19 cellular contexts compared by ENCODE assay signal in genomic region chr4:48796191-48796926, GRCh38. TPM values are rescaled to one million over a fixed set of nuclear protein-coding genes. Genes with fewer than 3 reads are reported as not detected.
DNase-seq lines count a peak whose midpoint lies in the region; ATAC-seq, FAIRE-seq and TF ChIP-seq lines count a peak whose summit lies in the region.
"Had no signal": no experiment of that assay in that cellular context is flagged by ENCODE, and none has a peak within 500 bp of the region (broad histone marks: within the 10 kb centered on the region; RNA-seq: fewer than 3 reads in every experiment).

No MANE protein-coding gene starts in this region.

- no peaks in the 10 kb centered on the region for H3K79me2 ChIP-seq in K562 (ENCODE audit: control insufficient read depth, insufficient read depth, low read length)

- CTCF ChIA-PET in K562 (lab: Yijun Ruan, JAX; ENCODE audit: low intra/inter-chr PET ratio) = no interaction called here

- no peaks in the 10 kb centered on the region for H3K79me1 ChIP-seq in neuronal stem cell (ENCODE audit: low read depth, low read length)

- in situ Hi-C loops in K562 (cut with MboI) = no loop called here

- DNase-seq in NOMO-1 treated with DMSO at 0.1 percent for 48 hours (lab: John Stamatoyannopoulos, UW; ENCODE audit: unreplicated experiment) = peak; percentile 40
- no peak for DNase-seq in NOMO-1 treated with dmso at 0.1 percent for 144 hours (lab: John Stamatoyannopoulos, UW; ENCODE audit: unreplicated experiment)
- DNase-seq in K562 (ENCODE audit: extremely low read depth in 1 of 4, low spot score in 3 of 4) = no peak
- no peak for DNase-seq in nephron progenitor cell
- no peak for DNase-seq in activated CD8-positive, alpha-beta memory T cell treated with anti-CD3 and anti-CD28 coated beads for 24 hours
- no peak for DNase-seq in neuronal stem cell (ENCODE audit: low spot score)
- DNase-seq in small intestine = no peak
- DNase-seq: 8988T; AML-193; Caco-2; CD8-positive, alpha-beta memory T cell; DMS53; GF-D8; HCEC 1CT; HFFc6 had no signal

- H3K4ac ChIP-seq in neuronal stem cell (ENCODE audit: low read length) = no peak overlapping the region

- TF ChIP-seq CTCF in K562 (IDR thresholded peaks at IDR 0.05 in 2 of 3, conservative IDR thresholded peaks at IDR 0.05 in 1 of 3; ENCODE audit: insufficient read depth in 2 of 3, low read depth in 1 of 3, low read length in 3 of 3) (no peak), nephron progenitor cell (IDR thresholded peaks at IDR 0.05) (no peak)

- H3K36me3 ChIP-seq in K562 (ENCODE audit: control insufficient read depth, insufficient read depth, low read length) = no peaks in the 10 kb centered on the region
- no peaks in the 10 kb centered on the region for H3K36me3 ChIP-seq in neuronal stem cell (replicated peaks in 1 of 2; ENCODE audit: control insufficient read depth in 2 of 2, insufficient read depth in 2 of 2, low read length in 2 of 2)
- no peaks in the 10 kb centered on the region for H3K36me3 ChIP-seq in small intestine (ENCODE audit: control insufficient read depth in 2 of 2, insufficient read depth in 2 of 2, low read length in 2 of 2)
- H3K36me3 ChIP-seq: BLaER1 had no signal

- no peak overlapping the region for H2BK12ac ChIP-seq in neuronal stem cell (ENCODE audit: low read length)

- H3K14ac ChIP-seq in neuronal stem cell (ENCODE audit: low read length) = no peak overlapping the region

- no peak overlapping the region for H3K23ac ChIP-seq in neuronal stem cell (ENCODE audit: low read depth, low read length, poor library complexity)

- H2BK15ac ChIP-seq in neuronal stem cell (ENCODE audit: low read length) = no peak overlapping the region

- no peak overlapping the region for H4K91ac ChIP-seq in neuronal stem cell (ENCODE audit: low read depth, low read length, poor library complexity)

- no peaks in the 10 kb centered on the region for H3K9me1 ChIP-seq in K562 (ENCODE audit: control insufficient read depth, insufficient read depth, low read length)

- WGBS in K562 (ENCODE audit: insufficient coverage, low coverage, missing lambda C conversion rate) = 38% methylated on average over 2 of the region's 2 CpGs
- WGBS in neuronal stem cell (ENCODE audit: extremely low coverage in 2 of 2, insufficient read length in 2 of 2, insufficient replicate concordance in 1 of 2), 2 donors = no CpG with 5 or more reads among the region's 2 CpGs
- WGBS in small intestine, 3 donors = 79 to 85% (median 84%) methylated on average over 2 of the region's 2 CpGs

- no peak overlapping the region for H4K8ac ChIP-seq in neuronal stem cell (ENCODE audit: low read depth, low read length)

- intact Hi-C loops in K562 (cut with micrococcal nuclease) = no loop called here

- TF ChIP-seq POLR2A in K562 (conservative IDR thresholded peaks at IDR 0.05) = no peak

- ATAC-seq in K562 = no peak
- ATAC-seq in GM21526 (IDR thresholded peaks at IDR 0.05; ENCODE audit: low FRiP score, unreplicated experiment) = no peak

- no peaks in the 10 kb centered on the region for H4K20me1 ChIP-seq in K562 (replicated peaks; ENCODE audit: control insufficient read depth, insufficient read depth, low read length)
- H4K20me1 ChIP-seq: BLaER1 had no signal

- no peak for TF ChIP-seq RAD21 in K562 (CRISPR knock-in tag; conservative IDR thresholded peaks at IDR 0.05 in 1 of 2, IDR thresholded peaks at IDR 0.05 in 1 of 2)

- TF ChIP-seq EP300 in K562 (IDR thresholded peaks at IDR 0.05; ENCODE audit: low read length) = no peak

- no peak overlapping the region for H3K4me2 ChIP-seq in K562 (ENCODE audit: insufficient read depth, low read length)
- H3K4me2 ChIP-seq in neuronal stem cell (ENCODE audit: insufficient read depth, low read length, poor library complexity, severe bottlenecking) = no peak overlapping the region
- H3K4me2 ChIP-seq: BLaER1 had no signal

- H3K27me3 ChIP-seq in K562 (ENCODE audit: control insufficient read depth in 2 of 2, insufficient read depth in 2 of 2, low read length in 2 of 2) (no peaks in the 10 kb centered on the region), neuronal stem cell (ENCODE audit: control insufficient read depth in 3 of 3, insufficient read depth in 3 of 3, low read depth in 1 of 3, low read length in 3 of 3) (no peaks in the 10 kb centered on the region), small intestine (ENCODE audit: control insufficient read depth in 2 of 2, insufficient read depth in 2 of 2, low read length in 2 of 2) (no peaks in the 10 kb centered on the region)
- H3K27me3 ChIP-seq: BLaER1 had no signal

- H3K4me3 Mint-ChIP-seq in nephron progenitor cell = no peak overlapping the region
- H3K4me3 Mint-ChIP-seq: CD8-positive, alpha-beta memory T cell; HFFc6 had no signal

- H2AFZ ChIP-seq in K562 (ENCODE audit: low read depth, low read length) (no peak overlapping the region), neuronal stem cell (ENCODE audit: low read length) (no peak overlapping the region)

- no peak overlapping the region for H3K27ac ChIP-seq in K562 (ENCODE audit: extremely low read depth, low read depth, low read length)
- no peak overlapping the region for H3K27ac ChIP-seq in neuronal stem cell (replicated peaks; ENCODE audit: low read length)
- no peak overlapping the region for H3K27ac ChIP-seq in small intestine (ENCODE audit: low read depth in 1 of 2, low read length in 1 of 2)
- H3K27ac ChIP-seq: BLaER1 had no signal

- FAIRE-seq in K562 (lab: Jason Lieb, UNC) = no peak
- FAIRE-seq in small intestine (lab: Jason Lieb, UNC) = no peak
- FAIRE-seq: GM18507, H1 had no signal

- no peak overlapping the region for H3K18ac ChIP-seq in neuronal stem cell (ENCODE audit: low read length)

- H3K4me1 Mint-ChIP-seq in nephron progenitor cell = peaks cover 33% of the 10 kb centered on the region
- H3K4me1 Mint-ChIP-seq: CD8-positive, alpha-beta memory T cell had no signal

- H2BK5ac ChIP-seq in neuronal stem cell (ENCODE audit: low read length) = no peak overlapping the region

- H2BK120ac ChIP-seq in neuronal stem cell (ENCODE audit: low read depth, low read length) = no peak overlapping the region

- peak overlapping the region; percentile 11 for H3K27ac Mint-ChIP-seq in nephron progenitor cell
- H3K27ac Mint-ChIP-seq: CD8-positive, alpha-beta memory T cell; HFFc6 had no signal

- H3K9ac ChIP-seq in K562 (ENCODE audit: insufficient read depth in 1 of 2, low read depth in 2 of 2, low read length in 2 of 2) = no peak overlapping the region
- no peak overlapping the region for H3K9ac ChIP-seq in neuronal stem cell (ENCODE audit: low read depth, low read length, poor library complexity)
- H3K9ac ChIP-seq: BLaER1 had no signal

- H3K27me3 Mint-ChIP-seq in nephron progenitor cell (ENCODE audit: low read depth, poor library complexity) = peaks cover 6% of the 10 kb centered on the region

- H3K36me3 Mint-ChIP-seq in nephron progenitor cell (ENCODE audit: low read depth) = no peaks in the 10 kb centered on the region
- H3K36me3 Mint-ChIP-seq: CD8-positive, alpha-beta memory T cell had no signal

- no peaks in the 10 kb centered on the region for H3K9me3 Mint-ChIP-seq in nephron progenitor cell
- H3K9me3 Mint-ChIP-seq: CD8-positive, alpha-beta memory T cell; HFFc6 had no signal

- POLR2A ChIA-PET in K562 (lab: Yijun Ruan, JAX) = interaction anchor here (0.7 kb wide), 1 partner anchor 17 kb away, joined by 3 read pairs; no protein-coding TSS in a partner anchor

- H3K9me3 ChIP-seq in K562 (replicated peaks; ENCODE audit: control insufficient read depth, insufficient read depth, low read depth, low read length) (no peaks in the 10 kb centered on the region), neuronal stem cell (replicated peaks in 1 of 2; ENCODE audit: control insufficient read depth in 2 of 2, insufficient read depth in 1 of 2, low read depth in 1 of 2, low read length in 2 of 2) (no peaks in the 10 kb centered on the region), small intestine (ENCODE audit: control insufficient read depth, low read depth) (no peaks in the 10 kb centered on the region)
- H3K9me3 ChIP-seq: BLaER1, Caco-2 had no signal

- H3K4me1 ChIP-seq in K562 (replicated peaks in 1 of 2; ENCODE audit: control insufficient read depth in 2 of 2, insufficient read depth in 2 of 2, low read length in 2 of 2) (no peaks in the 10 kb centered on the region), neuronal stem cell (ENCODE audit: control insufficient read depth in 2 of 2, insufficient read depth in 1 of 2, low read depth in 1 of 2, low read length in 2 of 2) (no peaks in the 10 kb centered on the region), small intestine (ENCODE audit: control insufficient read depth in 2 of 2, insufficient read depth in 1 of 2, low read depth in 1 of 2, low read length in 1 of 2) (no peaks in the 10 kb centered on the region)
- H3K4me1 ChIP-seq: BLaER1, Caco-2 had no signal

- BruUV-seq in K562 (replicated peaks; lab: Mats Ljungman, UMichigan) = no TSS peak

- H3K4me3 ChIP-seq in K562 (no peak overlapping the region), neuronal stem cell (ENCODE audit: low read length in 2 of 2) (no peak overlapping the region), small intestine (ENCODE audit: low read depth in 1 of 2, low read length in 2 of 2) (no peak overlapping the region)
- H3K4me3 ChIP-seq: BLaER1 had no signal

- no peak overlapping the region for H2AK5ac ChIP-seq in neuronal stem cell (ENCODE audit: low read depth, low read length)

RNA-seq across cellular contexts. Expression of gene FRYL, which starts 16.3 kb away (rescaled TPM):
- 54.3 and 216 TPM in 2 replicates for total RNA-seq in K562 (2011; cell fraction: chromatin; rRNA removed; ENCODE audit: low replicate concordance)
- 36.9 and 53.4 TPM in 2 replicates for total RNA-seq in K562 (2011; cell fraction: nucleolus; rRNA removed)
- 66.0 and 97.4 TPM in 2 replicates for total RNA-seq in K562 (2011; cell fraction: nucleoplasm; rRNA removed)
- 15.9 and 31.6 TPM in 2 replicates for total RNA-seq in K562 (2014; rRNA removed)
- total RNA-seq in K562 (2014; rRNA removed; fragmentation: Illumina TruSeq; extraction: Trizol) = 29.3 and 36.9 TPM in 2 replicates
- total RNA-seq in K562 (2015; rRNA removed; fragmentation: Illumina TruSeq; extraction: Trizol) = 31.7 and 34.9 TPM in 2 replicates
- total RNA-seq in K562 (2021) = 24.1 and 25.8 TPM in 2 replicates
- 16.0 and 21.7 TPM in 2 replicates for polyA plus RNA-seq in K562 (2011; rRNA removed)
- 4.9 and 8.5 TPM in 2 replicates for polyA plus RNA-seq in K562 (2011; cell fraction: cytosol; rRNA removed)
- polyA plus RNA-seq in K562 (2011; cell fraction: nucleus; rRNA removed) = 24.7 and 39.0 TPM in 2 replicates
- 10.3 and 14.0 TPM in 2 replicates for polyA plus RNA-seq in K562 (2012)
- polyA plus RNA-seq in K562 (2014; fragmentation: Illumina TruSeq; extraction: Trizol) = 11.4 and 13.2 TPM in 2 replicates
- polyA plus RNA-seq in K562 (2014; fragmentation: Nextera tagmentation; extraction: Ambion mirVana) = 1 to 10 TPM; 7.2 TPM
- polyA plus RNA-seq in K562 (2014; rRNA removed) = 9.3 and 11.5 TPM in 2 replicates
- 96.4 and 106 TPM in 2 replicates for polyA minus RNA-seq in K562 (2011; rRNA and poly(A)+ RNA removed)
- 18.9 and 26.7 TPM in 2 replicates for polyA minus RNA-seq in K562 (2011; cell fraction: cytosol; rRNA and poly(A)+ RNA removed)
- 125 and 183 TPM in 2 replicates for polyA minus RNA-seq in K562 (2011; cell fraction: nucleus; rRNA and poly(A)+ RNA removed)
- polyA plus RNA-seq in neuronal stem cell (2013, experiment 1 of 2) = 12.6 TPM
- polyA plus RNA-seq in neuronal stem cell (2013, experiment 2 of 2) = 13.6 TPM
- 10 to 100 TPM; 17.0 to 24.6 (median 18.1) TPM for polyA plus RNA-seq in small intestine

RNA-seq across cellular contexts. Expression of gene OCIAD1, which starts 34.5 kb away (rescaled TPM):
- 114 and 265 TPM in 2 replicates for total RNA-seq in K562 (2011; cell fraction: chromatin; rRNA removed; ENCODE audit: low replicate concordance)
- total RNA-seq in K562 (2011; cell fraction: nucleolus; rRNA removed) = 122 and 132 TPM in 2 replicates
- 169 and 184 TPM in 2 replicates for total RNA-seq in K562 (2011; cell fraction: nucleoplasm; rRNA removed)
- total RNA-seq in K562 (2014; rRNA removed) (93.1 and 99.0 TPM in 2 replicates), K562 (2014; rRNA removed; fragmentation: Illumina TruSeq; extraction: Trizol) (196 and 197 TPM in 2 replicates), K562 (2015; rRNA removed; fragmentation: Illumina TruSeq; extraction: Trizol) (148 and 163 TPM in 2 replicates), K562 (2021) (134 and 148 TPM in 2 replicates)
- polyA plus RNA-seq in K562 (2011; rRNA removed) (223 and 278 TPM in 2 replicates), K562 (2014; fragmentation: Illumina TruSeq; extraction: Trizol) (304 and 358 TPM in 2 replicates), K562 (2014; fragmentation: Nextera tagmentation; extraction: Ambion mirVana) (100 to 1,000 TPM; 204 to 222 TPM), K562 (2014; rRNA removed) (188 and 200 TPM in 2 replicates), small intestine (100 to 1,000 TPM in 2 of 3 donors, 10 to 100 TPM in 1; 94.0 to 146 (median 102) TPM)
- polyA plus RNA-seq in K562 (2011; cell fraction: cytosol; rRNA removed) = 68.0 and 101 TPM in 2 replicates
- polyA plus RNA-seq in K562 (2011; cell fraction: nucleus; rRNA removed) = 107 and 109 TPM in 2 replicates
- polyA plus RNA-seq in K562 (2012) = 173 and 180 TPM in 2 replicates
- 90.9 and 99.1 TPM in 2 replicates for polyA minus RNA-seq in K562 (2011; rRNA and poly(A)+ RNA removed)
- polyA minus RNA-seq in K562 (2011; cell fraction: cytosol; rRNA and poly(A)+ RNA removed) = 41.0 and 57.6 TPM in 2 replicates
- polyA minus RNA-seq in K562 (2011; cell fraction: nucleus; rRNA and poly(A)+ RNA removed) = 71.1 and 117 TPM in 2 replicates
- polyA plus RNA-seq in neuronal stem cell (2013, experiment 1 of 2) = 170 TPM
- 177 TPM for polyA plus RNA-seq in neuronal stem cell (2013, experiment 2 of 2)
